In the genomic region with DNA sequence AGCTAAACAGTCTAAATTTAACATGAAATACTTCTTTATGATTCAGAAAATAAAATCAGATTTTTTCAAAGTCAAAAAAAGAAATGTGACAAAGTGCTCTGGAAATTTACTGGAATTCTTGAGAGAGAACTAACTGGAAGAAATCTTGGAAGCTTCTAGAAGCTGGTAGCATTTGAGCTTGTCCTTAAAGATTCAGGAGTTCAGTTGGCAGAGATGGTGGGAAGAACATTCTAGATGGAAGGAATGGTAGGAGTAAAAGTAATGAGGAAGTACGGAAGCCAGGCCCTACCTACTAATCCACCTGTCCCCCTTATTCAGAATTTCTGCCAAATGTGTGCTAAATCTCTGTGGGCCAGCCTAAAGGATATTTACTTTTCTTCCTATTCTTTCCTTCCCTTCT, we compare ENCODE assay signal across 1 cellular context.
TF ChIP-seq lines count a peak whose summit lies in the region.

No MANE protein-coding gene starts in this region.

TF ChIP-seq in WTC11, 78 proteins besides CTCF, POLR2A, EP300 and RAD21 (continued from another document):
- TF ChIP-seq, protein P1, sequence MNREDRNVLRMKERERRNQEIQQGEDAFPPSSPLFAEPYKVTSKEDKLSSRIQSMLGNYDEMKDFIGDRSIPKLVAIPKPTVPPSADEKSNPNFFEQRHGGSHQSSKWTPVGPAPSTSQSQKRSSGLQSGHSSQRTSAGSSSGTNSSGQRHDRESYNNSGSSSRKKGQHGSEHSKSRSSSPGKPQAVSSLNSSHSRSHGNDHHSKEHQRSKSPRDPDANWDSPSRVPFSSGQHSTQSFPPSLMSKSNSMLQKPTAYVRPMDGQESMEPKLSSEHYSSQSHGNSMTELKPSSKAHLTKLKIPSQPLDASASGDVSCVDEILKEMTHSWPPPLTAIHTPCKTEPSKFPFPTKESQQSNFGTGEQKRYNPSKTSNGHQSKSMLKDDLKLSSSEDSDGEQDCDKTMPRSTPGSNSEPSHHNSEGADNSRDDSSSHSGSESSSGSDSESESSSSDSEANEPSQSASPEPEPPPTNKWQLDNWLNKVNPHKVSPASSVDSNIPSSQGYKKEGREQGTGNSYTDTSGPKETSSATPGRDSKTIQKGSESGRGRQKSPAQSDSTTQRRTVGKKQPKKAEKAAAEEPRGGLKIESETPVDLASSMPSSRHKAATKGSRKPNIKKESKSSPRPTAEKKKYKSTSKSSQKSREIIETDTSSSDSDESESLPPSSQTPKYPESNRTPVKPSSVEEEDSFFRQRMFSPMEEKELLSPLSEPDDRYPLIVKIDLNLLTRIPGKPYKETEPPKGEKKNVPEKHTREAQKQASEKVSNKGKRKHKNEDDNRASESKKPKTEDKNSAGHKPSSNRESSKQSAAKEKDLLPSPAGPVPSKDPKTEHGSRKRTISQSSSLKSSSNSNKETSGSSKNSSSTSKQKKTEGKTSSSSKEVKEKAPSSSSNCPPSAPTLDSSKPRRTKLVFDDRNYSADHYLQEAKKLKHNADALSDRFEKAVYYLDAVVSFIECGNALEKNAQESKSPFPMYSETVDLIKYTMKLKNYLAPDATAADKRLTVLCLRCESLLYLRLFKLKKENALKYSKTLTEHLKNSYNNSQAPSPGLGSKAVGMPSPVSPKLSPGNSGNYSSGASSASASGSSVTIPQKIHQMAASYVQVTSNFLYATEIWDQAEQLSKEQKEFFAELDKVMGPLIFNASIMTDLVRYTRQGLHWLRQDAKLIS (CRISPR knock-in tag; IDR thresholded peaks at IDR 0.05; ENCODE audit: borderline replicate concordance), result no peak
- TF ChIP-seq ZNF219 (CRISPR knock-in tag; IDR thresholded peaks at IDR 0.05; ENCODE audit: borderline replicate concordance), result no peak
- TF ChIP-seq NFE2L1 (CRISPR knock-in tag; IDR thresholded peaks at IDR 0.05), result no peak
- TF ChIP-seq, protein P2, sequence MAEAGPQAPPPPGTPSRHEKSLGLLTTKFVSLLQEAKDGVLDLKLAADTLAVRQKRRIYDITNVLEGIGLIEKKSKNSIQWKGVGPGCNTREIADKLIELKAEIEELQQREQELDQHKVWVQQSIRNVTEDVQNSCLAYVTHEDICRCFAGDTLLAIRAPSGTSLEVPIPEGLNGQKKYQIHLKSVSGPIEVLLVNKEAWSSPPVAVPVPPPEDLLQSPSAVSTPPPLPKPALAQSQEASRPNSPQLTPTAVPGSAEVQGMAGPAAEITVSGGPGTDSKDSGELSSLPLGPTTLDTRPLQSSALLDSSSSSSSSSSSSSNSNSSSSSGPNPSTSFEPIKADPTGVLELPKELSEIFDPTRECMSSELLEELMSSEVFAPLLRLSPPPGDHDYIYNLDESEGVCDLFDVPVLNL (CRISPR knock-in tag; IDR thresholded peaks at IDR 0.05; ENCODE audit: borderline replicate concordance, low read depth), result no peak
- no peak for TF ChIP-seq GABPB1 (CRISPR knock-in tag; IDR thresholded peaks at IDR 0.05)
- TF ChIP-seq, protein P3, sequence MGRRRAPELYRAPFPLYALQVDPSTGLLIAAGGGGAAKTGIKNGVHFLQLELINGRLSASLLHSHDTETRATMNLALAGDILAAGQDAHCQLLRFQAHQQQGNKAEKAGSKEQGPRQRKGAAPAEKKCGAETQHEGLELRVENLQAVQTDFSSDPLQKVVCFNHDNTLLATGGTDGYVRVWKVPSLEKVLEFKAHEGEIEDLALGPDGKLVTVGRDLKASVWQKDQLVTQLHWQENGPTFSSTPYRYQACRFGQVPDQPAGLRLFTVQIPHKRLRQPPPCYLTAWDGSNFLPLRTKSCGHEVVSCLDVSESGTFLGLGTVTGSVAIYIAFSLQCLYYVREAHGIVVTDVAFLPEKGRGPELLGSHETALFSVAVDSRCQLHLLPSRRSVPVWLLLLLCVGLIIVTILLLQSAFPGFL (CRISPR knock-in tag; IDR thresholded peaks at IDR 0.05; ENCODE audit: borderline replicate concordance), result no peak
- no peak for TF ChIP-seq KAT7 (CRISPR knock-in tag; IDR thresholded peaks at IDR 0.05; ENCODE audit: borderline replicate concordance)
- TF ChIP-seq CREM (CRISPR knock-in tag; IDR thresholded peaks at IDR 0.05), result no peak
